Comparison of ENCODE assay signal across 19 cellular contexts in the genomic region with DNA sequence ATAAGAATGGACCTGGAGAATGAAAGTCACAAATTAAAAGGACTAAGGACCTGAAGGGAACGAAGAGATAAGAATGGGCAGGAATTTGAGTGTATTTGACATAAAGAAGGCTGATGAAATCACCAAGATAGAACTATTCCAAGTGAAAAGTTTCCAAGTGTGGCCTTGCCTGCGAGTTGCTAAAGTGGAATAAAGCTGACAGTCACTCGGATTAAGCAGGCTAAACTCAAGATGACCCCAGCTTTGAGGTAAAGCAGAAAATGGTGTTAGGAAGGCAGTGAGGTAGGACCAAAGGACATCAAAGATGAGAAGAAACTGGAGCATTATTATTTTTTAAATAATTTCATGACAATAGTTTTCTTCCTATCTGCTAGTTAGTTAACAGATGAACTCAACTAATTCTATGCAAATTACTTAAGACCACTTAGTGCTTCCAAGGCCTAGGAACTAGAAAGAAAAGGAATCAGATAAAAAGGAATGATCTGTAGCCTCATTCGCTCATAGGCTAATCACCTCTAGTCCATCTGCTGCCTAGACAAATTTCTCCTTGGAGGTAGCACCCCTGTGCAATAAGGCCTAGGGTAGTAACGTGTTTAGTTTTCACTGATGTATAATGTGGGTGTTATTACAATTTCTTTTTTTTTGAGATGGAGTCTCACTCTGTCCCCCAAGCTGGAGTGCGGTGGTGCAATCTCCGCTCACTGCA. TPM values are rescaled to one million over a fixed set of nuclear protein-coding genes. Genes with fewer than 3 reads are reported as not detected.
A peak's percentile ranks its signal among the peaks of the same experiment; 100 is the strongest.
DNase-seq lines count a peak whose midpoint lies in the region; ATAC-seq and TF ChIP-seq lines count a peak whose summit lies in the region.
"Had no signal": no experiment of that assay in that cellular context is flagged by ENCODE, and none has a peak within 500 bp of the region (broad histone marks: within the 10 kb centered on the region; RNA-seq: fewer than 3 reads in every experiment).

No MANE protein-coding gene starts in this region.

- no peaks in the 10 kb centered on the region for H3K27me3 ChIP-seq in osteoblast (ENCODE audit: insufficient read depth, low read length)

- H3K4me1 ChIP-seq in osteoblast (ENCODE audit: insufficient read depth, low read length) = peaks cover 15% of the 10 kb centered on the region

- H3K36me3 ChIP-seq in SK-N-MC (ENCODE audit: insufficient read depth, low read length) (peaks cover 12% of the 10 kb centered on the region; the same call in 1 of the 2 replicates), osteoblast (ENCODE audit: insufficient read depth, low read length) (no peaks in the 10 kb centered on the region)

- H3K4me3 ChIP-seq in SK-N-MC (peak overlapping the region; percentile 67), osteoblast (ENCODE audit: insufficient read depth, low read length) (no peak overlapping the region)
- H3K4me3 ChIP-seq: skin epidermis had no signal

- no peaks in the 10 kb centered on the region for H3K9me3 ChIP-seq in SK-N-MC (ENCODE audit: low read depth, low read length)
- H3K9me3 ChIP-seq in osteoblast (ENCODE audit: low read depth, low read length) = no peaks in the 10 kb centered on the region

- peak overlapping the region; percentile 60 for H2AFZ ChIP-seq in osteoblast (ENCODE audit: low read length)

- no peak overlapping the region for H3K4me2 ChIP-seq in osteoblast (ENCODE audit: insufficient read depth, low read length)

- H4K20me1 ChIP-seq in osteoblast (ENCODE audit: insufficient read depth, low read length) = no peaks in the 10 kb centered on the region

- H3K27me3 Mint-ChIP-seq in activated CD4-positive, alpha-beta T cell treated with anti-CD3 and anti-CD28 coated beads, Interleukin-2, amount 10 ng/mL, durations not matched to agents 24 days and 14 days = no peaks in the 10 kb centered on the region
- H3K27me3 Mint-ChIP-seq in activated CD4-positive, alpha-beta T cell treated with anti-CD3 and anti-CD28 coated beads for 36 hours = no peaks in the 10 kb centered on the region
- H3K27me3 Mint-ChIP-seq in endothelial cell (ENCODE audit: unreplicated experiment) = no peaks in the 10 kb centered on the region

- H3K36me3 Mint-ChIP-seq in activated CD4-positive, alpha-beta T cell treated with anti-CD3 and anti-CD28 coated beads, Interleukin-2, amount 10 ng/mL, durations not matched to agents 24 days and 14 days (ENCODE audit: low read depth) = peaks cover 13% of the 10 kb centered on the region
- peaks cover 13% of the 10 kb centered on the region for H3K36me3 Mint-ChIP-seq in activated CD4-positive, alpha-beta T cell treated with anti-CD3 and anti-CD28 coated beads for 36 hours (ENCODE audit: low read depth)
- H3K36me3 Mint-ChIP-seq in endothelial cell (ENCODE audit: low read depth, unreplicated experiment) = no peaks in the 10 kb centered on the region

- peak overlapping the region; percentile 22 for H3K27ac Mint-ChIP-seq in activated CD4-positive, alpha-beta T cell treated with anti-CD3 and anti-CD28 coated beads, Interleukin-2, amount 10 ng/mL, durations not matched to agents 24 days and 14 days
- H3K27ac Mint-ChIP-seq in activated CD4-positive, alpha-beta T cell treated with anti-CD3 and anti-CD28 coated beads for 36 hours = no peak overlapping the region
- peak overlapping the region; percentile 95 for H3K27ac Mint-ChIP-seq in endothelial cell (ENCODE audit: unreplicated experiment)
- H3K27ac Mint-ChIP-seq: T-helper 2 cell treated with Interferon-gamma antibody and Interleukin-4, amounts not matched to agents 5 μg/mL and 100 μg/mL, for 36 hours had no signal

- intact Hi-C loops in activated CD4-positive, alpha-beta T cell treated with anti-CD3 and anti-CD28 coated beads, Interleukin-2, amount 10 ng/mL, durations not matched to agents 24 days and 14 days (cut with micrococcal nuclease) = loop anchor here (5.0 kb wide), 1 partner anchor 33 kb away; the partner anchor contains the start of gene EZH2
- intact Hi-C loops in activated CD4-positive, alpha-beta T cell treated with anti-CD3 and anti-CD28 coated beads for 36 hours (cut with DNase I, micrococcal nuclease) = no loop called here

- H3K4me3 Mint-ChIP-seq in activated CD4-positive, alpha-beta T cell treated with anti-CD3 and anti-CD28 coated beads, Interleukin-2, amount 10 ng/mL, durations not matched to agents 24 days and 14 days = no peak overlapping the region
- no peak overlapping the region for H3K4me3 Mint-ChIP-seq in activated CD4-positive, alpha-beta T cell treated with anti-CD3 and anti-CD28 coated beads for 36 hours
- no peak overlapping the region for H3K4me3 Mint-ChIP-seq in endothelial cell (ENCODE audit: unreplicated experiment)
- H3K4me3 Mint-ChIP-seq: T-helper 2 cell treated with Interferon-gamma antibody and Interleukin-4, amounts not matched to agents 5 μg/mL and 100 μg/mL, for 36 hours had no signal

- no peaks in the 10 kb centered on the region for H3K9me3 Mint-ChIP-seq in activated CD4-positive, alpha-beta T cell treated with anti-CD3 and anti-CD28 coated beads, Interleukin-2, amount 10 ng/mL, durations not matched to agents 24 days and 14 days
- H3K9me3 Mint-ChIP-seq in activated CD4-positive, alpha-beta T cell treated with anti-CD3 and anti-CD28 coated beads for 36 hours (ENCODE audit: low read depth) = no peaks in the 10 kb centered on the region
- no peaks in the 10 kb centered on the region for H3K9me3 Mint-ChIP-seq in endothelial cell (ENCODE audit: unreplicated experiment)
- H3K9me3 Mint-ChIP-seq: T-helper 2 cell treated with Interferon-gamma antibody and Interleukin-4, amounts not matched to agents 5 μg/mL and 100 μg/mL, for 36 hours had no signal

- H3K27ac ChIP-seq in SK-N-MC (peak overlapping the region; percentile 95), osteoblast (ENCODE audit: low read depth, low read length) (no peak overlapping the region)
- H3K27ac ChIP-seq: skin epidermis had no signal

- H3K9ac ChIP-seq in SK-N-MC (ENCODE audit: insufficient read length) = peak overlapping the region; percentile 30

- DNase-seq in activated CD4-positive, alpha-beta T cell treated with anti-CD3 and anti-CD28 coated beads, Interleukin-2, amount 10 ng/mL, durations not matched to agents 24 days and 14 days = no peak
- no peak for DNase-seq in activated CD4-positive, alpha-beta T cell treated with anti-CD3 and anti-CD28 coated beads for 36 hours
- DNase-seq in SK-N-MC (ENCODE audit: low read depth, low spot score) = no peak
- no peak for DNase-seq in endothelial cell (ENCODE audit: low spot score)
- no peak for DNase-seq in osteoblast (ENCODE audit: insufficient read length, low spot score, missing footprints)
- DNase-seq in COLO829 (ENCODE audit: low spot score) = no peak
- DNase-seq: 8988T; activated effector memory CD4-positive, alpha-beta T cell treated with Interleukin-2 at 50 U/mL for 16 hours; central memory CD4-positive, alpha-beta T cell; effector CD8-positive, alpha-beta T cell; Kasumi-1; NCI-H1105; NCI-H2081 treated with DMSO at 0.1 percent for 48 hours; Right ventricle myocardium superior; stimulated activated CD4-positive, alpha-beta T cell treated with anti-CD3 and anti-CD28 coated beads, Interleukin-4, amount 100 ng/mL, for 4 hours had no signal

- POLR2A ChIA-PET in activated CD4-positive, alpha-beta T cell treated with anti-CD3 and anti-CD28 coated beads for 36 hours (lab: Charles Lee) = no interaction called here

- CTCF ChIA-PET in activated CD4-positive, alpha-beta T cell treated with anti-CD3 and anti-CD28 coated beads for 36 hours (lab: Charles Lee) = no interaction called here

- H3K4me1 Mint-ChIP-seq in activated CD4-positive, alpha-beta T cell treated with anti-CD3 and anti-CD28 coated beads, Interleukin-2, amount 10 ng/mL, durations not matched to agents 24 days and 14 days = peaks cover 50% of the 10 kb centered on the region
- H3K4me1 Mint-ChIP-seq in activated CD4-positive, alpha-beta T cell treated with anti-CD3 and anti-CD28 coated beads for 36 hours = peaks cover 46% of the 10 kb centered on the region
- peaks cover 61% of the 10 kb centered on the region for H3K4me1 Mint-ChIP-seq in endothelial cell (ENCODE audit: unreplicated experiment)

- H3K79me2 ChIP-seq in osteoblast (ENCODE audit: insufficient read depth, low read length) = peaks cover 84% of the 10 kb centered on the region

- ATAC-seq in activated CD4-positive, alpha-beta T cell treated with anti-CD3 and anti-CD28 coated beads for 36 hours = no peak
- ATAC-seq in GM19023 (IDR thresholded peaks at IDR 0.05; ENCODE audit: unreplicated experiment) (no peak), HG03432 (IDR thresholded peaks at IDR 0.05; ENCODE audit: unreplicated experiment) (no peak)

- TF ChIP-seq CTCF in endothelial cell (IDR thresholded peaks at IDR 0.05; ENCODE audit: unreplicated experiment) (no peak), osteoblast (IDR thresholded peaks at IDR 0.05; ENCODE audit: extremely low read depth, low read depth, low read length) (no peak)

RNA-seq across cellular contexts. Expression of gene EZH2, which starts 34.5 kb away (rescaled TPM):
- total RNA-seq in activated CD4-positive, alpha-beta T cell treated with anti-CD3 and anti-CD28 coated beads, Interleukin-2, amount 10 ng/mL, durations not matched to agents 24 days and 14 days = 120 and 126 TPM in 2 replicates
- 100 to 1,000 TPM; 117 to 126 TPM for total RNA-seq in activated CD4-positive, alpha-beta T cell treated with anti-CD3 and anti-CD28 coated beads for 36 hours
- total RNA-seq in endothelial cell (ENCODE audit: unreplicated experiment) = 37.5 TPM
- total RNA-seq in osteoblast = 7.6 and 8.0 TPM in 2 replicates
